18 cellular contexts compared by ENCODE assay signal in the genomic region with DNA sequence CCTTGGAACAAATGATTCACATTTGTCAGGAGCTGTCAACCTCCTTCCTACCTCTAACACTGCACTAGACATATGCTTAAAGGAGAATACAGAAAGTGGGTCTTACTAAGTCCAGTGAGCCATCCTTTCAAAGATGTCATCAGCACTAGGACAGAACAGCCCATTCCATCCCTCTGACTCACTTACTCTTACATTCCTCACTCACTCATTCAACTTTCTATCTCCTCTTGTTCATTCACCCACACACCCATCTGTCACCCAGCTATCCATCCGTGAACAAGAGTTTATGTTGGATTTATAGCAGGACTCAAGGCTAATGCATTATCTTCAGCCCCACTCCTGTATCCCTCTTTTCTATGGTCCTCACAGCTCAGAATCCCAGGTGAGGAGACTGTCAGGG. TPM values are rescaled to one million over a fixed set of nuclear protein-coding genes. Genes with fewer than 3 reads are reported as not detected.
A peak's percentile ranks its signal among the peaks of the same experiment; 100 is the strongest.
DNase-seq lines count a peak whose midpoint lies in the region; ATAC-seq, FAIRE-seq and TF ChIP-seq lines count a peak whose summit lies in the region.
"Had no signal": no experiment of that assay in that cellular context is flagged by ENCODE, and none has a peak within 500 bp of the region (broad histone marks: within the 10 kb centered on the region; RNA-seq: fewer than 3 reads in every experiment).

No MANE protein-coding gene starts in this region.

- no peaks in the 10 kb centered on the region for H3K9me3 Mint-ChIP-seq in activated T-helper 2 cell treated with anti-CD3 and anti-CD28 coated beads, Interferon-gamma antibody, Interleukin-2, Interleukin-4, amounts not matched to agents 10 μg/mL and 5 μg/mL and 100 μg/mL, durations not matched to agents 14 hours and 24 hours and 36 hours
- H3K9me3 Mint-ChIP-seq: nephron progenitor cell had no signal

- TF ChIP-seq CTCF in epithelial cell of proximal tubule (conservative IDR thresholded peaks at IDR 0.05; ENCODE audit: low read depth, low read length), result no peak
- TF ChIP-seq CTCF in GM13977 (IDR thresholded peaks at IDR 0.05; ENCODE audit: extremely low read depth, insufficient read depth, missing control alignments), result no peak

- peaks cover 20% of the 10 kb centered on the region for H3K27me3 Mint-ChIP-seq in activated T-helper 2 cell treated with anti-CD3 and anti-CD28 coated beads, Interferon-gamma antibody, Interleukin-2, Interleukin-4, amounts not matched to agents 10 μg/mL and 5 μg/mL and 100 μg/mL, durations not matched to agents 14 hours and 24 hours and 36 hours (ENCODE audit: low read depth)

- H3K4me1 Mint-ChIP-seq in activated T-helper 2 cell treated with anti-CD3 and anti-CD28 coated beads, Interferon-gamma antibody, Interleukin-2, Interleukin-4, amounts not matched to agents 10 μg/mL and 5 μg/mL and 100 μg/mL, durations not matched to agents 14 hours and 24 hours and 36 hours (ENCODE audit: low read depth), result no peaks in the 10 kb centered on the region
- H3K4me1 Mint-ChIP-seq: nephron progenitor cell had no signal

- no peak for ATAC-seq in GM18520 (IDR thresholded peaks at IDR 0.05; ENCODE audit: unreplicated experiment)
- ATAC-seq: esophagus mucosa had no signal

- no peak overlapping the region for H3K27ac Mint-ChIP-seq in activated T-helper 2 cell treated with anti-CD3 and anti-CD28 coated beads, Interferon-gamma antibody, Interleukin-2, Interleukin-4, amounts not matched to agents 10 μg/mL and 5 μg/mL and 100 μg/mL, durations not matched to agents 14 hours and 24 hours and 36 hours
- H3K27ac Mint-ChIP-seq: activated CD4-positive, alpha-beta T cell treated with anti-CD3 and anti-CD28 coated beads, Interleukin-2, amount 10 ng/mL, durations not matched to agents 24 days and 14 days; nephron progenitor cell had no signal

- in situ Hi-C loops in GM13977 (cut with MboI; ENCODE audit: low pct_unique_long_range_greater_than_20kb, low sequenced_read_pairs, unreplicated experiment), result no loop called here

- no peaks in the 10 kb centered on the region for H3K4me1 ChIP-seq in small intestine (ENCODE audit: control insufficient read depth in 2 of 2, insufficient read depth in 1 of 2, low read depth in 1 of 2, low read length in 1 of 2)

- intact Hi-C loops in activated T-helper 2 cell treated with anti-CD3 and anti-CD28 coated beads, Interferon-gamma antibody, Interleukin-2, Interleukin-4, amounts not matched to agents 10 μg/mL and 5 μg/mL and 100 μg/mL, durations not matched to agents 14 hours and 24 hours and 36 hours (cut with micrococcal nuclease), result no loop called here

- no peak overlapping the region for H3K4me3 Mint-ChIP-seq in activated T-helper 2 cell treated with anti-CD3 and anti-CD28 coated beads, Interferon-gamma antibody, Interleukin-2, Interleukin-4, amounts not matched to agents 10 μg/mL and 5 μg/mL and 100 μg/mL, durations not matched to agents 14 hours and 24 hours and 36 hours (ENCODE audit: low read depth)
- H3K4me3 Mint-ChIP-seq: activated CD4-positive, alpha-beta T cell treated with anti-CD3 and anti-CD28 coated beads, Interleukin-2, amount 10 ng/mL, durations not matched to agents 24 days and 14 days; nephron progenitor cell had no signal

- no peak overlapping the region for H3K27ac ChIP-seq in small intestine (ENCODE audit: low read depth in 1 of 2, low read length in 1 of 2)
- H3K27ac ChIP-seq: thoracic aorta had no signal

- no peaks in the 10 kb centered on the region for H3K36me3 ChIP-seq in small intestine (ENCODE audit: control insufficient read depth in 2 of 2, insufficient read depth in 2 of 2, low read length in 2 of 2)
- H3K36me3 ChIP-seq: thoracic aorta had no signal

- no peaks in the 10 kb centered on the region for H3K36me3 Mint-ChIP-seq in activated T-helper 2 cell treated with anti-CD3 and anti-CD28 coated beads, Interferon-gamma antibody, Interleukin-2, Interleukin-4, amounts not matched to agents 10 μg/mL and 5 μg/mL and 100 μg/mL, durations not matched to agents 14 hours and 24 hours and 36 hours (ENCODE audit: low read depth)

- DNase-seq in COLO829 (ENCODE audit: low spot score) (peak; percentile 83), NCI-H446 treated with DMSO at 0.1 percent for 48 hours (lab: John Stamatoyannopoulos, UW) (peak; percentile 29), epithelial cell of proximal tubule (ENCODE audit: low read depth) (peak; percentile 90), middle frontal gyrus (ENCODE audit: extremely low spot score, low spot score) (peak; percentile 29), GM13977 (ENCODE audit: low spot score) (no peak), small intestine (no peak)
- no peak for DNase-seq in activated T-helper 2 cell treated with anti-CD3 and anti-CD28 coated beads, Interferon-gamma antibody, Interleukin-2, Interleukin-4, amounts not matched to agents 10 μg/mL and 5 μg/mL and 100 μg/mL, durations not matched to agents 14 hours and 24 hours and 36 hours (ENCODE audit: low spot score)
- DNase-seq: activated CD4-positive, alpha-beta T cell treated with anti-CD3 and anti-CD28 coated beads, Interleukin-2, amount 10 ng/mL, durations not matched to agents 24 days and 14 days; Calu3; caudate nucleus; KG1; kidney; NCI-H1694 treated with DMSO at 0.1 percent for 48 hours; nephron progenitor cell had no signal

- H3K4me3 ChIP-seq in epithelial cell of proximal tubule (ENCODE audit: low read depth, low read length) (no peak overlapping the region), small intestine (ENCODE audit: low read depth in 1 of 2, low read length in 2 of 2) (no peak overlapping the region)
- H3K4me3 ChIP-seq: smooth muscle cell, thoracic aorta had no signal

- WGBS in small intestine, 3 donors, result 64 to 79% (median 68%) methylated on average over 1 of the region's 1 CpG

- H3K27me3 ChIP-seq in small intestine (ENCODE audit: control insufficient read depth in 2 of 2, insufficient read depth in 2 of 2, low read length in 2 of 2), result no peaks in the 10 kb centered on the region

- H3K9me3 ChIP-seq in small intestine (ENCODE audit: control insufficient read depth, low read depth), result no peaks in the 10 kb centered on the region
- H3K9me3 ChIP-seq: thoracic aorta had no signal

- FAIRE-seq in small intestine (lab: Jason Lieb, UNC), result no peak
- FAIRE-seq: kidney had no signal

RNA-seq across cellular contexts. Expression of a gene that starts 9.1 kb away (rescaled TPM):
- 0.58 and 0.81 TPM in 2 replicates for total RNA-seq in epithelial cell of proximal tubule
- 0.34 TPM in 1 of 2 replicates, not detected in the other for total RNA-seq in activated T-helper 2 cell treated with anti-CD3 and anti-CD28 coated beads, Interferon-gamma antibody, Interleukin-2, Interleukin-4, amounts not matched to agents 10 μg/mL and 5 μg/mL and 100 μg/mL, durations not matched to agents 14 hours and 24 hours and 36 hours
- 1 to 10 TPM in 2 of 3 donors, not detected in 1; 1.4 to 1.9 TPM for polyA plus RNA-seq in small intestine
- total RNA-seq: activated CD4-positive, alpha-beta T cell treated with anti-CD3 and anti-CD28 coated beads, Interleukin-2, amount 10 ng/mL, durations not matched to agents 24 days and 14 days; Calu3; smooth muscle cell had no signal
- polyA plus RNA-seq: smooth muscle cell had no signal

RNA-seq across cellular contexts. Expression of a gene that starts 50.5 kb away (rescaled TPM):
- total RNA-seq in epithelial cell of proximal tubule, result 0.29 and 0.72 TPM in 2 replicates
- total RNA-seq in activated T-helper 2 cell treated with anti-CD3 and anti-CD28 coated beads, Interferon-gamma antibody, Interleukin-2, Interleukin-4, amounts not matched to agents 10 μg/mL and 5 μg/mL and 100 μg/mL, durations not matched to agents 14 hours and 24 hours and 36 hours, result 0.73 and 0.90 TPM in 2 replicates
- polyA plus RNA-seq in small intestine, result 1 to 10 TPM in 1 of 3 donors, not detected in 2; 4.4 TPM
- total RNA-seq: Calu3, esophagus mucosa, smooth muscle cell had no signal
- polyA plus RNA-seq: smooth muscle cell had no signal

Comparison
In these comparisons a context has a peak if more than half of its experiments do, and no peak if none do; other contexts are left out.
1. DNase-seq: peak in COLO829 (single experiment), NCI-H446 treated with DMSO at 0.1 percent for 48 hours (single experiment), epithelial cell of proximal tubule (single experiment) and middle frontal gyrus (single experiment); none in activated T-helper 2 cell treated with anti-CD3 and anti-CD28 coated beads, Interferon-gamma antibody, Interleukin-2, Interleukin-4, amounts not matched to agents 10 μg/mL and 5 μg/mL and 100 μg/mL, durations not matched to agents 14 hours and 24 hours and 36 hours (single experiment), GM13977 (single experiment) and small intestine (single experiment).